In genomic region chr15:26598704-26599103, GRCh38 we compare ENCODE assay signal across 29 cellular contexts.
"Had no signal": no experiment of that assay in that cellular context is flagged by ENCODE, and none has a peak within 500 bp of the region (broad histone marks: within the 10 kb centered on the region; RNA-seq: fewer than 3 reads in every experiment).

No MANE protein-coding gene starts in this region.

- H3K27ac ChIP-seq: PC-9, RWPE1, SJCRH30, SK-N-MC had no signal

- H3K4me2 ChIP-seq: PC-9 had no signal

- H3K9me3 ChIP-seq: SJCRH30 had no signal

- DNase-seq: Kasumi-1, KG1, MG63, NCI-H1092, NCI-H1105, NCI-H1417 treated with DMSO at 0.1 percent for 48 hours, NCI-H1436 treated with DMSO at 0.1 percent for 48 hours, NCI-H1694 treated with DMSO at 0.1 percent for 48 hours, NCI-H187 treated with DMSO at 0.1 percent for 48 hours, NCI-H2029, NCI-H2081, NCI-H2171 treated with DMSO at 0.1 percent for 48 hours, NCI-H2227 treated with DMSO at 0.1 percent for 48 hours, NCI-H345, NCI-H446, NCI-H510A treated with DMSO at 0.1 percent for 48 hours, NCI-H524 treated with DMSO at 0.1 percent for 48 hours, NCI-H526 treated with DMSO at 0.1 percent for 48 hours, NCI-H748 treated with DMSO at 0.1 percent for 48 hours, NCI-H82, PC-9, SHP77, SIG-M5, SJCRH30 had no signal

- H2AFZ ChIP-seq: PC-9 had no signal

- H3K4me1 ChIP-seq: SJCRH30 had no signal

- H3K27me3 ChIP-seq: MG63, SJCRH30 had no signal

- H3K36me3 ChIP-seq: MG63, SJCRH30 had no signal

- H3K4me3 ChIP-seq: MG63, PC-9, SJCRH30, SK-N-MC had no signal

- ATAC-seq: Panc1, Right ventricle myocardium inferior, SK-N-SH treated with all-trans-retinoic acid at 6 μM for 48 hours had no signal
